Comparison of ENCODE assay signal across 10 cellular contexts in genomic region chr6:148520109-148520841, GRCh38.
DNase-seq lines count a peak whose midpoint lies in the region; ATAC-seq and TF ChIP-seq lines count a peak whose summit lies in the region.
"Had no signal": no experiment of that assay in that cellular context is flagged by ENCODE, and none has a peak within 500 bp of the region (broad histone marks: within the 10 kb centered on the region; RNA-seq: fewer than 3 reads in every experiment).

No MANE protein-coding gene starts in this region.

- no peaks in the 10 kb centered on the region for H3K27me3 Mint-ChIP-seq in activated B cell treated with CpG ODN at 0.5 μM for 24 hours
- peaks cover 6% of the 10 kb centered on the region for H3K27me3 Mint-ChIP-seq in activated T-cell treated with anti-CD3 and anti-CD28 coated beads, Interleukin-2, amount 50 U/mL, for 4 hours (ENCODE audit: low read depth)
- H3K27me3 Mint-ChIP-seq in neural progenitor cell (ENCODE audit: insufficient read depth, low read depth): peaks cover 5% of the 10 kb centered on the region
- H3K27me3 Mint-ChIP-seq: activated naive CD8-positive, alpha-beta T cell treated with anti-CD3 and anti-CD28 coated beads, Interleukin-2, amount 10 ng/mL, durations not matched to agents 7 days and 5 days had no signal

- WGBS in heart right ventricle, 2 donors: 88 to 90% methylated on average over 23 of the region's 23 CpGs

- H3K4me1 ChIP-seq in heart right ventricle (peaks cover 0 to 88% (median 45%) of the 10 kb centered on the region in 9 donors), tibial artery (peaks cover 0 to 59% (median 9%) of the 10 kb centered on the region in 4 donors), neural progenitor cell (peaks cover 3% of the 10 kb centered on the region)

- H3K27me3 ChIP-seq in heart right ventricle (no peaks in the 10 kb centered on the region), tibial artery (no peaks in the 10 kb centered on the region), neural progenitor cell (no peaks in the 10 kb centered on the region)
- H3K27me3 ChIP-seq: left lung had no signal

- H3K4me3 ChIP-seq in heart right ventricle: no peak overlapping the region
- no peak overlapping the region for H3K4me3 ChIP-seq in tibial artery
- H3K4me3 ChIP-seq in neural progenitor cell: no peak overlapping the region
- H3K4me3 ChIP-seq: left lung had no signal

- H3K4me1 Mint-ChIP-seq in activated B cell treated with CpG ODN at 0.5 μM for 24 hours (peaks cover 66% of the 10 kb centered on the region), neural progenitor cell (peaks cover 19% of the 10 kb centered on the region)
- H3K4me1 Mint-ChIP-seq in activated T-cell treated with anti-CD3 and anti-CD28 coated beads, Interleukin-2, amount 50 U/mL, for 4 hours (ENCODE audit: low read depth): peaks cover 13% of the 10 kb centered on the region
- H3K4me1 Mint-ChIP-seq: activated naive CD8-positive, alpha-beta T cell treated with anti-CD3 and anti-CD28 coated beads, Interleukin-2, amount 10 ng/mL, durations not matched to agents 7 days and 5 days had no signal

- H3F3A ChIP-seq in neural progenitor cell (ENCODE audit: low read depth): no peaks in the 10 kb centered on the region

- POLR2A ChIA-PET in activated B cell treated with CpG ODN at 0.5 μM for 24 hours (lab: Charles Lee): interaction anchor here (0.5 to 1.0 kb wide), 2 partner anchors 976 to 993 kb away, joined by 3 to 5 read pairs; no protein-coding TSS in a partner anchor

- H3K9me3 Mint-ChIP-seq in activated B cell treated with CpG ODN at 0.5 μM for 24 hours (no peaks in the 10 kb centered on the region), neural progenitor cell (peaks cover 6% of the 10 kb centered on the region)
- H3K9me3 Mint-ChIP-seq in activated T-cell treated with anti-CD3 and anti-CD28 coated beads, Interleukin-2, amount 50 U/mL, for 4 hours: no peaks in the 10 kb centered on the region
- H3K9me3 Mint-ChIP-seq: activated naive CD8-positive, alpha-beta T cell treated with anti-CD3 and anti-CD28 coated beads, Interleukin-2, amount 10 ng/mL, durations not matched to agents 7 days and 5 days had no signal

- peaks cover 0 to 96% (median 7%) of the 10 kb centered on the region in 9 donors for H3K36me3 ChIP-seq in heart right ventricle
- peaks cover 25 to 64% (median 29%) of the 10 kb centered on the region in 3 donors for H3K36me3 ChIP-seq in tibial artery
- peaks cover 5% of the 10 kb centered on the region for H3K36me3 ChIP-seq in neural progenitor cell

- H3K27ac ChIP-seq in heart right ventricle (peak overlapping the region in 9 of 10 donors; percentile 1 to 64 (median 26)), tibial artery (peak overlapping the region; percentile 65 to 71), neural progenitor cell (no peak overlapping the region)

- no peak overlapping the region for H3K4me2 ChIP-seq in neural progenitor cell

- peak overlapping the region; percentile 82 for H3K27ac Mint-ChIP-seq in activated B cell treated with CpG ODN at 0.5 μM for 24 hours
- H3K27ac Mint-ChIP-seq in neural progenitor cell: no peak overlapping the region
- H3K27ac Mint-ChIP-seq: activated naive CD8-positive, alpha-beta T cell treated with anti-CD3 and anti-CD28 coated beads, Interleukin-2, amount 10 ng/mL, durations not matched to agents 7 days and 5 days had no signal

- TF ChIP-seq CTCF in heart right ventricle (IDR thresholded peaks at IDR 0.05) (no peak), activated B cell treated with CpG ODN at 0.5 μM for 24 hours (IDR thresholded peaks at IDR 0.05) (no peak), tibial artery (IDR thresholded peaks at IDR 0.05) (no peak), neural progenitor cell (IDR thresholded peaks at IDR 0.05) (no peak)

- no peak for DNase-seq in heart right ventricle
- DNase-seq in cardiac septum (ENCODE audit: low spot score): no peak
- peak; percentile 68 for DNase-seq in activated B cell treated with CpG ODN at 0.5 μM for 24 hours
- DNase-seq in tibial artery: no peak
- no peak for DNase-seq in activated T-cell treated with anti-CD3 and anti-CD28 coated beads, Interleukin-2, amount 50 U/mL, for 4 hours
- DNase-seq in neural progenitor cell (ENCODE audit: low spot score): no peak
- no peak for DNase-seq in ecto neural progenitor cell (ENCODE audit: low spot score)
- DNase-seq: activated naive CD8-positive, alpha-beta T cell treated with anti-CD3 and anti-CD28 coated beads, Interleukin-2, amount 10 ng/mL, durations not matched to agents 7 days and 5 days; left lung had no signal

- H3K79me2 ChIP-seq in neural progenitor cell (ENCODE audit: low read depth): no peaks in the 10 kb centered on the region

- ATAC-seq in heart right ventricle: no peak
- peak; percentile 91 for ATAC-seq in HG03039 (IDR thresholded peaks at IDR 0.05; ENCODE audit: unreplicated experiment)
- ATAC-seq in activated B cell treated with CpG ODN at 0.5 μM for 24 hours (ENCODE audit: low read depth): peak; percentile 96
- ATAC-seq in activated T-cell treated with anti-CD3 and anti-CD28 coated beads, Interleukin-2, amount 50 U/mL, for 4 hours: no peak
- ATAC-seq: left lung had no signal

- intact Hi-C loops in heart right ventricle (cut with DNase I): no loop called here
- intact Hi-C loops in cardiac septum (cut with DNase I): no loop called here
- intact Hi-C loops in activated B cell treated with CpG ODN at 0.5 μM for 24 hours (cut with micrococcal nuclease): loop anchor here (1.0 to 5.0 kb wide), 5 partner anchors 39 to 1318 kb away; partner anchors contain the start of gene STXBP5
- intact Hi-C loops in tibial artery (cut with DNase I; ENCODE audit: low total_unique reads): loop anchor here (10.0 kb wide), 1 partner anchor 55 kb away; no protein-coding TSS in a partner anchor

- CTCF ChIA-PET in activated B cell treated with CpG ODN at 0.5 μM for 24 hours (lab: Charles Lee): no interaction called here

- no peak overlapping the region for H3K9ac ChIP-seq in neural progenitor cell

- H3K36me3 Mint-ChIP-seq in activated B cell treated with CpG ODN at 0.5 μM for 24 hours (ENCODE audit: low read depth) (no peaks in the 10 kb centered on the region), neural progenitor cell (peaks cover 59% of the 10 kb centered on the region)
- H3K36me3 Mint-ChIP-seq in activated T-cell treated with anti-CD3 and anti-CD28 coated beads, Interleukin-2, amount 50 U/mL, for 4 hours (ENCODE audit: insufficient read depth): no peaks in the 10 kb centered on the region
- H3K36me3 Mint-ChIP-seq: activated naive CD8-positive, alpha-beta T cell treated with anti-CD3 and anti-CD28 coated beads, Interleukin-2, amount 10 ng/mL, durations not matched to agents 7 days and 5 days had no signal

- H3K9me3 ChIP-seq in heart right ventricle (no peaks in the 10 kb centered on the region), tibial artery (no peaks in the 10 kb centered on the region), neural progenitor cell (ENCODE audit: low read depth) (no peaks in the 10 kb centered on the region)
- H3K9me3 ChIP-seq: left lung had no signal

- H3K4me3 Mint-ChIP-seq in activated B cell treated with CpG ODN at 0.5 μM for 24 hours (peak overlapping the region; percentile 64), neural progenitor cell (no peak overlapping the region)
- no peak overlapping the region for H3K4me3 Mint-ChIP-seq in activated T-cell treated with anti-CD3 and anti-CD28 coated beads, Interleukin-2, amount 50 U/mL, for 4 hours
- H3K4me3 Mint-ChIP-seq: activated naive CD8-positive, alpha-beta T cell treated with anti-CD3 and anti-CD28 coated beads, Interleukin-2, amount 10 ng/mL, durations not matched to agents 7 days and 5 days had no signal

- H4K20me1 ChIP-seq in neural progenitor cell (ENCODE audit: low read depth): no peaks in the 10 kb centered on the region

- no peak overlapping the region for H2AFZ ChIP-seq in neural progenitor cell (replicated peaks)

Comparison
In these comparisons a context has a peak if more than half of its experiments do, and no peak if none do; other contexts are left out.
1. ATAC-seq: peak in HG03039 (single experiment) and activated B cell treated with CpG ODN at 0.5 μM for 24 hours (single experiment); none in heart right ventricle (0 of 8) and activated T-cell treated with anti-CD3 and anti-CD28 coated beads, Interleukin-2, amount 50 U/mL, for 4 hours (0 of 2).
2. intact Hi-C loops: an anchor here in activated B cell treated with CpG ODN at 0.5 μM for 24 hours (1.0 to 5.0 kb wide) and tibial artery (10.0 kb wide); none called in heart right ventricle and cardiac septum.